22 cellular contexts compared by ENCODE assay signal in genomic region chr12:63809566-63809965, GRCh38.
"Had no signal": no experiment of that assay in that cellular context is flagged by ENCODE, and none has a peak within 500 bp of the region (broad histone marks: within the 10 kb centered on the region; RNA-seq: fewer than 3 reads in every experiment).

No MANE protein-coding gene starts in this region.

- DNase-seq: IMR-90, Kasumi-1, MM.1S, MV-4-11, NCI-H1048, NCI-H1105, NCI-H1417, NCI-H1436 treated with DMSO at 0.1 percent for 48 hours, NCI-H1694, NCI-H187 treated with DMSO at 0.1 percent for 48 hours, NCI-H2029 treated with DMSO at 0.1 percent for 48 hours, NCI-H2227 treated with DMSO at 0.1 percent for 48 hours, NCI-H446, NCI-H510A, NCI-H524 treated with DMSO at 0.1 percent for 48 hours, NCI-H69, NCI-H774, RPMI8226, SHP77, SK-N-SH had no signal

- H3K27ac ChIP-seq: KMS-11 had no signal

- ATAC-seq: HepG2 had no signal
